17 cellular contexts compared by ENCODE assay signal in genomic region chr15:46343527-46343926, GRCh38.
"Had no signal": no experiment of that assay in that cellular context is flagged by ENCODE, and none has a peak within 500 bp of the region (broad histone marks: within the 10 kb centered on the region; RNA-seq: fewer than 3 reads in every experiment).

No MANE protein-coding gene starts in this region.

- H3K4me1 ChIP-seq: lower lobe of right lung, prostate gland, testis, upper lobe of right lung had no signal

- H3K27ac ChIP-seq: brain microvascular endothelial cell, coronary artery, lower lobe of right lung, prostate gland, testis, upper lobe of right lung had no signal

- H3K4me3 ChIP-seq: coronary artery, lower lobe of right lung, prostate gland, testis, upper lobe of right lung had no signal

- H3K36me3 ChIP-seq: brain microvascular endothelial cell, lower lobe of right lung, prostate gland, upper lobe of right lung had no signal

- H3K9me3 ChIP-seq: lower lobe of right lung, prostate gland, testis, upper lobe of right lung had no signal

- ATAC-seq: activated CD8-positive, alpha-beta T cell treated with anti-CD3 and anti-CD28 coated beads for 36 hours; activated naive CD4-positive, alpha-beta T cell treated with anti-CD3 and anti-CD28 coated beads, Interleukin-2, amount 50 U/mL, for 72 hours; activated T-cell treated with anti-CD3 and anti-CD28 coated beads, Interleukin-2, amount 50 U/mL, for 72 hours; left cardiac atrium; lower lobe of right lung; sciatic nerve; T-helper 17 cell; upper lobe of right lung had no signal

- H3K27me3 ChIP-seq: brain microvascular endothelial cell, testis, upper lobe of right lung had no signal

- DNase-seq: activated CD4-positive, alpha-beta T cell treated with anti-CD3 and anti-CD28 coated beads for 4 hours; activated CD8-positive, alpha-beta memory T cell treated with anti-CD3 and anti-CD28 coated beads, Interleukin-2, amount 50 U/mL, for 4 hours; activated CD8-positive, alpha-beta T cell treated with anti-CD3 and anti-CD28 coated beads for 36 hours; activated gamma-delta T cell; activated T-cell treated with anti-CD3 and anti-CD28 coated beads, Interleukin-2, amount 50 U/mL, for 72 hours; amniotic stem cell; brain microvascular endothelial cell; effector CD8-positive, alpha-beta T cell; left cardiac atrium; lower lobe of right lung; T-helper 17 cell; testis; upper lobe of right lung had no signal
